1 cellular context compared by ENCODE assay signal in genomic region chr3:125350597-125350996, GRCh38.
TF ChIP-seq lines count a peak whose summit lies in the region.

No MANE protein-coding gene starts in this region.

TF ChIP-seq in GM23338, 12 proteins besides CTCF, POLR2A, EP300 and RAD21 (continued from another document):
- TF ChIP-seq, protein P1, sequence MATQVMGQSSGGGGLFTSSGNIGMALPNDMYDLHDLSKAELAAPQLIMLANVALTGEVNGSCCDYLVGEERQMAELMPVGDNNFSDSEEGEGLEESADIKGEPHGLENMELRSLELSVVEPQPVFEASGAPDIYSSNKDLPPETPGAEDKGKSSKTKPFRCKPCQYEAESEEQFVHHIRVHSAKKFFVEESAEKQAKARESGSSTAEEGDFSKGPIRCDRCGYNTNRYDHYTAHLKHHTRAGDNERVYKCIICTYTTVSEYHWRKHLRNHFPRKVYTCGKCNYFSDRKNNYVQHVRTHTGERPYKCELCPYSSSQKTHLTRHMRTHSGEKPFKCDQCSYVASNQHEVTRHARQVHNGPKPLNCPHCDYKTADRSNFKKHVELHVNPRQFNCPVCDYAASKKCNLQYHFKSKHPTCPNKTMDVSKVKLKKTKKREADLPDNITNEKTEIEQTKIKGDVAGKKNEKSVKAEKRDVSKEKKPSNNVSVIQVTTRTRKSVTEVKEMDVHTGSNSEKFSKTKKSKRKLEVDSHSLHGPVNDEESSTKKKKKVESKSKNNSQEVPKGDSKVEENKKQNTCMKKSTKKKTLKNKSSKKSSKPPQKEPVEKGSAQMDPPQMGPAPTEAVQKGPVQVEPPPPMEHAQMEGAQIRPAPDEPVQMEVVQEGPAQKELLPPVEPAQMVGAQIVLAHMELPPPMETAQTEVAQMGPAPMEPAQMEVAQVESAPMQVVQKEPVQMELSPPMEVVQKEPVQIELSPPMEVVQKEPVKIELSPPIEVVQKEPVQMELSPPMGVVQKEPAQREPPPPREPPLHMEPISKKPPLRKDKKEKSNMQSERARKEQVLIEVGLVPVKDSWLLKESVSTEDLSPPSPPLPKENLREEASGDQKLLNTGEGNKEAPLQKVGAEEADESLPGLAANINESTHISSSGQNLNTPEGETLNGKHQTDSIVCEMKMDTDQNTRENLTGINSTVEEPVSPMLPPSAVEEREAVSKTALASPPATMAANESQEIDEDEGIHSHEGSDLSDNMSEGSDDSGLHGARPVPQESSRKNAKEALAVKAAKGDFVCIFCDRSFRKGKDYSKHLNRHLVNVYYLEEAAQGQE (IDR thresholded peaks at IDR 0.05; ENCODE audit: unreplicated experiment): no peak
- TF ChIP-seq ZNF331 (CRISPR knock-in tag; IDR thresholded peaks at IDR 0.05; ENCODE audit: low read depth): no peak
- no peak for TF ChIP-seq CREB1 (CRISPR knock-in tag; IDR thresholded peaks at IDR 0.05; ENCODE audit: low read depth)
- no peak for TF ChIP-seq NANOG (IDR thresholded peaks at IDR 0.05; ENCODE audit: borderline replicate concordance)
- TF ChIP-seq STAT1 (IDR thresholded peaks at IDR 0.05; ENCODE audit: unreplicated experiment): no peak
- TF ChIP-seq, protein P2, sequence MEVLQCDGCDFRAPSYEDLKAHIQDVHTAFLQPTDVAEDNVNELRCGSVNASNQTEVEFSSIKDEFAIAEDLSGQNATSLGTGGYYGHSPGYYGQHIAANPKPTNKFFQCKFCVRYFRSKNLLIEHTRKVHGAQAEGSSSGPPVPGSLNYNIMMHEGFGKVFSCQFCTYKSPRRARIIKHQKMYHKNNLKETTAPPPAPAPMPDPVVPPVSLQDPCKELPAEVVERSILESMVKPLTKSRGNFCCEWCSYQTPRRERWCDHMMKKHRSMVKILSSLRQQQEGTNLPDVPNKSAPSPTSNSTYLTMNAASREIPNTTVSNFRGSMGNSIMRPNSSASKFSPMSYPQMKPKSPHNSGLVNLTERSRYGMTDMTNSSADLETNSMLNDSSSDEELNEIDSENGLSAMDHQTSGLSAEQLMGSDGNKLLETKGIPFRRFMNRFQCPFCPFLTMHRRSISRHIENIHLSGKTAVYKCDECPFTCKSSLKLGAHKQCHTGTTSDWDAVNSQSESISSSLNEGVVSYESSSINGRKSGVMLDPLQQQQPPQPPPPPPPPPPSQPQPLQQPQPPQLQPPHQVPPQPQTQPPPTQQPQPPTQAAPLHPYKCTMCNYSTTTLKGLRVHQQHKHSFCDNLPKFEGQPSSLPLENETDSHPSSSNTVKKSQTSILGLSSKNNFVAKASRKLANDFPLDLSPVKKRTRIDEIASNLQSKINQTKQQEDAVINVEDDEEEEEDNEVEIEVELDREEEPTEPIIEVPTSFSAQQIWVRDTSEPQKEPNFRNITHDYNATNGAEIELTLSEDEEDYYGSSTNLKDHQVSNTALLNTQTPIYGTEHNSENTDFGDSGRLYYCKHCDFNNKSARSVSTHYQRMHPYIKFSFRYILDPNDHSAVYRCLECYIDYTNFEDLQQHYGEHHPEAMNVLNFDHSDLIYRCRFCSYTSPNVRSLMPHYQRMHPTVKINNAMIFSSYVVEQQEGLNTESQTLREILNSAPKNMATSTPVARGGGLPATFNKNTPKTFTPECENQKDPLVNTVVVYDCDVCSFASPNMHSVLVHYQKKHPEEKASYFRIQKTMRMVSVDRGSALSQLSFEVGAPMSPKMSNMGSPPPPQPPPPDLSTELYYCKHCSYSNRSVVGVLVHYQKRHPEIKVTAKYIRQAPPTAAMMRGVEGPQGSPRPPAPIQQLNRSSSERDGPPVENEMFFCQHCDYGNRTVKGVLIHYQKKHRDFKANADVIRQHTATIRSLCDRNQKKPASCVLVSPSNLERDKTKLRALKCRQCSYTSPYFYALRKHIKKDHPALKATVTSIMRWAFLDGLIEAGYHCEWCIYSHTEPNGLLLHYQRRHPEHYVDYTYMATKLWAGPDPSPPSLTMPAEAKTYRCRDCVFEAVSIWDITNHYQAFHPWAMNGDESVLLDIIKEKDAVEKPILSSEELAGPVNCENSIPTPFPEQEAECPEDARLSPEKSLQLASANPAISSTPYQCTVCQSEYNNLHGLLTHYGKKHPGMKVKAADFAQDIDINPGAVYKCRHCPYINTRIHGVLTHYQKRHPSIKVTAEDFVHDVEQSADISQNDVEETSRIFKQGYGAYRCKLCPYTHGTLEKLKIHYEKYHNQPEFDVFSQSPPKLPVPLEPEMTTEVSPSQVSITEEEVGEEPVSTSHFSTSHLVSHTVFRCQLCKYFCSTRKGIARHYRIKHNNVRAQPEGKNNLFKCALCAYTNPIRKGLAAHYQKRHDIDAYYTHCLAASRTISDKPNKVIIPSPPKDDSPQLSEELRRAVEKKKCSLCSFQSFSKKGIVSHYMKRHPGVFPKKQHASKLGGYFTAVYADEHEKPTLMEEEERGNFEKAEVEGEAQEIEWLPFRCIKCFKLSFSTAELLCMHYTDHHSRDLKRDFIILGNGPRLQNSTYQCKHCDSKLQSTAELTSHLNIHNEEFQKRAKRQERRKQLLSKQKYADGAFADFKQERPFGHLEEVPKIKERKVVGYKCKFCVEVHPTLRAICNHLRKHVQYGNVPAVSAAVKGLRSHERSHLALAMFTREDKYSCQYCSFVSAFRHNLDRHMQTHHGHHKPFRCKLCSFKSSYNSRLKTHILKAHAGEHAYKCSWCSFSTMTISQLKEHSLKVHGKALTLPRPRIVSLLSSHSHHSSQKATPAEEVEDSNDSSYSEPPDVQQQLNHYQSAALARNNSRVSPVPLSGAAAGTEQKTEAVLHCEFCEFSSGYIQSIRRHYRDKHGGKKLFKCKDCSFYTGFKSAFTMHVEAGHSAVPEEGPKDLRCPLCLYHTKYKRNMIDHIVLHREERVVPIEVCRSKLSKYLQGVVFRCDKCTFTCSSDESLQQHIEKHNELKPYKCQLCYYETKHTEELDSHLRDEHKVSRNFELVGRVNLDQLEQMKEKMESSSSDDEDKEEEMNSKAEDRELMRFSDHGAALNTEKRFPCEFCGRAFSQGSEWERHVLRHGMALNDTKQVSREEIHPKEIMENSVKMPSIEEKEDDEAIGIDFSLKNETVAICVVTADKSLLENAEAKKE (CRISPR knock-in tag; IDR thresholded peaks at IDR 0.05): no peak
- TF ChIP-seq EZH2phosphoT487 (IDR thresholded peaks at IDR 0.05; ENCODE audit: unreplicated experiment): no peak
